10 cellular contexts compared by ENCODE assay signal in genomic region chr4:40525811-40526598, GRCh38.
DNase-seq lines count a peak whose midpoint lies in the region; ATAC-seq, FAIRE-seq and TF ChIP-seq lines count a peak whose summit lies in the region.
"Had no signal": no experiment of that assay in that cellular context is flagged by ENCODE, and none has a peak within 500 bp of the region (broad histone marks: within the 10 kb centered on the region; RNA-seq: fewer than 3 reads in every experiment).

No MANE protein-coding gene starts in this region.

- TF ChIP-seq POLR2A in prostate gland (IDR thresholded peaks at IDR 0.05), result no peak
- no peak for TF ChIP-seq POLR2A in spleen (IDR thresholded peaks at IDR 0.05)
- no peak for TF ChIP-seq POLR2A in GM12891 (IDR thresholded peaks at IDR 0.05; ENCODE audit: low read depth, low read length)

- FAIRE-seq in GM12891 (lab: Jason Lieb, UNC), result no peak

- no peaks in the 10 kb centered on the region for H3K27me3 Mint-ChIP-seq in Calu3 (ENCODE audit: unreplicated experiment)
- H3K27me3 Mint-ChIP-seq: IgD-negative memory B cell had no signal

- H3K4me3 Mint-ChIP-seq in Calu3 (ENCODE audit: low read depth, unreplicated experiment), result peak overlapping the region; percentile 37

- CTCF ChIA-PET in Calu3 (lab: Charles Lee), result interaction anchor here (0.6 kb wide), 1 partner anchor 12 kb away, joined by 3 read pairs; no protein-coding TSS in a partner anchor

- H3K27me3 ChIP-seq in prostate gland (replicated peaks; ENCODE audit: insufficient read depth) (no peaks in the 10 kb centered on the region), spleen (replicated peaks in 1 of 7) (no peaks in the 10 kb centered on the region)

- no peak for DNase-seq in Calu3
- DNase-seq in left cardiac atrium, result peak; percentile 45
- peak; percentile 54 for DNase-seq in prostate gland (ENCODE audit: low spot score)
- no peak for DNase-seq in spleen
- no peak for DNase-seq in CD1c-positive myeloid dendritic cell (ENCODE audit: extremely low spot score)
- DNase-seq in GM12891 (ENCODE audit: insufficient read length, low spot score), result no peak
- DNase-seq: activated CD4-positive, alpha-beta T cell treated with anti-CD3 and anti-CD28 coated beads for 1 hour had no signal

- H3K4me1 ChIP-seq in prostate gland (replicated peaks), result peaks cover 3% of the 10 kb centered on the region
- H3K4me1 ChIP-seq in spleen, result peaks cover 0 to 13% (median 5%) of the 10 kb centered on the region in 6 donors

- 48% methylated on average over 8 of the region's 8 CpGs for WGBS in prostate gland
- WGBS in spleen, 5 donors, result 66 to 79% (median 73%) methylated on average over 8 of the region's 8 CpGs

- ATAC-seq in left cardiac atrium (peak; percentile 89 to 94), HG03159 (IDR thresholded peaks at IDR 0.05; ENCODE audit: unreplicated experiment) (no peak)

- H3K9me3 ChIP-seq in prostate gland, result no peaks in the 10 kb centered on the region
- no peaks in the 10 kb centered on the region for H3K9me3 ChIP-seq in spleen

- H3K4me3 ChIP-seq in prostate gland (no peak overlapping the region), spleen (no peak overlapping the region)

- intact Hi-C loops in Calu3 (cut with micrococcal nuclease; ENCODE audit: unreplicated experiment) (no loop called here), left cardiac atrium (cut with DNase I) (no loop called here), prostate gland (cut with DNase I) (no loop called here), spleen (cut with DNase I; ENCODE audit: low total_unique reads) (no loop called here)

- H3K36me3 ChIP-seq in prostate gland (no peaks in the 10 kb centered on the region), spleen (peaks cover 0 to 8% (median 0%) of the 10 kb centered on the region in 6 donors)

- H3K36me3 Mint-ChIP-seq in Calu3 (ENCODE audit: insufficient read depth, unreplicated experiment), result peaks cover 20% of the 10 kb centered on the region

- H3K9me3 Mint-ChIP-seq in Calu3 (ENCODE audit: low read depth, unreplicated experiment), result no peaks in the 10 kb centered on the region
- H3K9me3 Mint-ChIP-seq: IgD-negative memory B cell had no signal

- peaks cover 18% of the 10 kb centered on the region for H3K4me1 Mint-ChIP-seq in Calu3 (ENCODE audit: low read depth, unreplicated experiment)

- no peak for TF ChIP-seq CTCF in Calu3 (IDR thresholded peaks at IDR 0.05; ENCODE audit: unreplicated experiment)
- TF ChIP-seq CTCF in VCaP (conservative IDR thresholded peaks at IDR 0.05), result no peak
- no peak for TF ChIP-seq CTCF in prostate gland (IDR thresholded peaks at IDR 0.05)
- TF ChIP-seq CTCF in spleen (IDR thresholded peaks at IDR 0.05 in 8 of 11, conservative IDR thresholded peaks at IDR 0.05 in 3 of 11), result no peak

- H3K27ac ChIP-seq in VCaP (peak overlapping the region; percentile 96), prostate gland (peak overlapping the region; percentile 72 to 79), spleen (peak overlapping the region in 4 of 8 donors; percentile 31 to 64 (median 48))

- no TSS peak for BruUV-seq in Calu3 (replicated peaks; lab: Mats Ljungman, UMichigan)

- H3K27ac Mint-ChIP-seq in Calu3 (ENCODE audit: unreplicated experiment), result peak overlapping the region; percentile 81

TF ChIP-seq in GM12891, 5 proteins besides CTCF, POLR2A, EP300 and RAD21:
- no peak for TF ChIP-seq POU2F2 (IDR thresholded peaks at IDR 0.05; ENCODE audit: low read depth, low read length)
- no peak for TF ChIP-seq SPI1 (IDR thresholded peaks at IDR 0.05; ENCODE audit: low read depth, low read length)
- no peak for TF ChIP-seq TAF1 (IDR thresholded peaks at IDR 0.05; ENCODE audit: low read depth, low read length)
- no peak for TF ChIP-seq PAX5 (IDR thresholded peaks at IDR 0.05; ENCODE audit: insufficient read depth, low read length, severe bottlenecking)
- no peak for TF ChIP-seq POLR2AphosphoS5 (IDR thresholded peaks at IDR 0.05; ENCODE audit: low read depth, low read length)

Comparison
In these comparisons a context has a peak if more than half of its experiments do, and no peak if none do; other contexts are left out.
1. DNase-seq: peak in left cardiac atrium (single experiment) and prostate gland (single experiment); none in Calu3 (single experiment), spleen (single experiment), CD1c-positive myeloid dendritic cell (single experiment) and GM12891 (single experiment).